In genomic region chr10:31760674-31761081, GRCh38 we compare ENCODE assay signal across 8 cellular contexts.
DNase-seq lines count a peak whose midpoint lies in the region; ATAC-seq and TF ChIP-seq lines count a peak whose summit lies in the region.

No MANE protein-coding gene starts in this region.

- H3K27ac ChIP-seq in CD8-positive, alpha-beta T cell (ENCODE audit: low read depth, low read length): peak overlapping the region; percentile 69
- H3K27ac ChIP-seq in effector memory CD4-positive, alpha-beta T cell (ENCODE audit: insufficient read depth, low read length, poor library complexity, severe bottlenecking): peak overlapping the region; percentile 78

- H3K4me1 ChIP-seq in CD8-positive, alpha-beta T cell (ENCODE audit: insufficient read depth, low read length): peaks cover 8% of the 10 kb centered on the region
- peaks cover 5% of the 10 kb centered on the region for H3K4me1 ChIP-seq in NT2/D1 (ENCODE audit: insufficient read depth, insufficient read length)
- H3K4me1 ChIP-seq in effector memory CD4-positive, alpha-beta T cell (ENCODE audit: control insufficient read depth, insufficient read depth, low read length, poor library complexity, severe bottlenecking): peaks cover 3% of the 10 kb centered on the region
- H3K4me1 ChIP-seq in neuron (ENCODE audit: insufficient read depth, low read length): peaks cover 12% of the 10 kb centered on the region

- peak overlapping the region; percentile 4 for H3K4me3 ChIP-seq in CD8-positive, alpha-beta T cell (ENCODE audit: low read depth, low read length)
- peak overlapping the region; percentile 29 for H3K4me3 ChIP-seq in NT2/D1 (ENCODE audit: insufficient read length, low read depth)
- no peak overlapping the region for H3K4me3 ChIP-seq in effector memory CD4-positive, alpha-beta T cell (ENCODE audit: insufficient read depth, low read depth, low read length, poor library complexity, severe bottlenecking)
- H3K4me3 ChIP-seq in neuron (ENCODE audit: low read length): peak overlapping the region; percentile 53

- no peaks in the 10 kb centered on the region for H3K9me3 ChIP-seq in CD8-positive, alpha-beta T cell (ENCODE audit: low read length)
- H3K9me3 ChIP-seq in NT2/D1 (ENCODE audit: insufficient read depth, low read length) (peaks cover 6% of the 10 kb centered on the region; the same call in 1 of the 2 replicates), neuron (ENCODE audit: low read length) (no peaks in the 10 kb centered on the region)
- no peaks in the 10 kb centered on the region for H3K9me3 ChIP-seq in effector memory CD4-positive, alpha-beta T cell (ENCODE audit: control insufficient read depth, low read length)

- TF ChIP-seq CTCF in CD8-positive, alpha-beta T cell (IDR thresholded peaks at IDR 0.05): no peak

- POLR2A ChIA-PET in CD8-positive, alpha-beta T cell (lab: Charles Lee): interaction anchor here (0.7 to 1.0 kb wide), 2 partner anchors 82 to 729 kb away, joined by 3 to 4 read pairs; partner anchors contain the start of gene ZNF438

- peak overlapping the region; percentile 88 for H3K4me3 Mint-ChIP-seq in CD8-positive, alpha-beta T cell

- H3K4me1 Mint-ChIP-seq in CD8-positive, alpha-beta T cell (ENCODE audit: low read depth): peaks cover 14% of the 10 kb centered on the region

- intact Hi-C loops in CD8-positive, alpha-beta T cell (cut with DNase I, micrococcal nuclease): loop anchor here (1.0 to 10.0 kb wide), 15 partner anchors 167 to 1406 kb away; partner anchors contain the start of genes ARHGAP12 (in 2 of the 2), KIF5B (in 2 of the 2), ZEB1 (in 2 of the 2) and ITGB1 (in 1 of the 2)

- ATAC-seq in CD8-positive, alpha-beta T cell: no peak
- no peak for ATAC-seq in GM21528 (IDR thresholded peaks at IDR 0.05; ENCODE audit: low FRiP score, unreplicated experiment)

- no peaks in the 10 kb centered on the region for H3K36me3 Mint-ChIP-seq in CD8-positive, alpha-beta T cell

- CTCF ChIA-PET in CD8-positive, alpha-beta T cell (lab: Charles Lee): interaction anchor here (0.7 to 1.8 kb wide), 2 partner anchors 9 to 263 kb away, joined by 5 to 9 read pairs; no protein-coding TSS in a partner anchor

- peak overlapping the region; percentile 42 for H3K9ac ChIP-seq in NT2/D1 (ENCODE audit: insufficient read length, low read depth)

- no peaks in the 10 kb centered on the region for H3K27me3 Mint-ChIP-seq in CD8-positive, alpha-beta T cell (ENCODE audit: low read depth)

- H3K9me3 Mint-ChIP-seq in CD8-positive, alpha-beta T cell: peaks cover 2% of the 10 kb centered on the region

- no peaks in the 10 kb centered on the region for H3K36me3 ChIP-seq in CD8-positive, alpha-beta T cell (ENCODE audit: insufficient read depth, low read length)
- H3K36me3 ChIP-seq in NT2/D1 (ENCODE audit: insufficient read depth, insufficient read length, low read length) (no peaks in the 10 kb centered on the region), neuron (ENCODE audit: insufficient read depth, low read length) (no peaks in the 10 kb centered on the region)
- H3K36me3 ChIP-seq in effector memory CD4-positive, alpha-beta T cell (ENCODE audit: control insufficient read depth, insufficient read depth, low read length): no peaks in the 10 kb centered on the region

- peak overlapping the region; percentile 97 for H3K27ac Mint-ChIP-seq in CD8-positive, alpha-beta T cell

- peak overlapping the region; percentile 27 for H2AFZ ChIP-seq in neuron (ENCODE audit: low read depth, low read length)

- no peak for DNase-seq in CD8-positive, alpha-beta T cell
- DNase-seq in NT2/D1 (ENCODE audit: low read depth, low spot score) (no peak), dedifferentiated amniotic fluid mesenchymal stem cell (ENCODE audit: extremely low spot score) (no peak), GM19240 (ENCODE audit: insufficient read length, low spot score) (no peak), NCI-H526 treated with DMSO at 0.1 percent for 48 hours (lab: John Stamatoyannopoulos, UW) (no peak)
- DNase-seq in effector memory CD4-positive, alpha-beta T cell: no peak

- no peaks in the 10 kb centered on the region for H3K27me3 ChIP-seq in CD8-positive, alpha-beta T cell (ENCODE audit: insufficient read depth, low read length)
- no peaks in the 10 kb centered on the region for H3K27me3 ChIP-seq in NT2/D1 (ENCODE audit: insufficient read depth, insufficient read length)
- H3K27me3 ChIP-seq in effector memory CD4-positive, alpha-beta T cell (replicated peaks; ENCODE audit: control insufficient read depth, insufficient read depth, low read length, poor library complexity, severe bottlenecking): no peaks in the 10 kb centered on the region
- no peaks in the 10 kb centered on the region for H3K27me3 ChIP-seq in neuron (ENCODE audit: insufficient read depth, low read length)
